Comparison of ENCODE assay signal across 1 cellular context in genomic region chr17:80145076-80146075, GRCh38.
A peak's percentile ranks its signal among the peaks of the same experiment; 100 is the strongest.
TF ChIP-seq lines count a peak whose summit lies in the region.

No MANE protein-coding gene starts in this region.

TF ChIP-seq in HepG2, 621 proteins besides CTCF, POLR2A, EP300 and RAD21:
- TF ChIP-seq PITX1 (CRISPR knock-in tag; IDR thresholded peaks at IDR 0.05): peak; percentile 23; the same call in 1 of the 2 replicates
- 0 out of 2 replicates have a peak, but pooled peaks have one; percentile 12 for TF ChIP-seq ZNF12 (CRISPR knock-in tag; IDR thresholded peaks at IDR 0.05)
- TF ChIP-seq ZNF263 (CRISPR knock-in tag; IDR thresholded peaks at IDR 0.05): no peak
- TF ChIP-seq ZNF720 (CRISPR knock-in tag; IDR thresholded peaks at IDR 0.05): no peak
- no peak for TF ChIP-seq ZNF563 (CRISPR knock-in tag; IDR thresholded peaks at IDR 0.05)
- 0 out of 2 replicates have a peak, but pooled peaks have one; percentile 35 for TF ChIP-seq ZNF460 (CRISPR knock-in tag; IDR thresholded peaks at IDR 0.05; ENCODE audit: borderline replicate concordance)
- TF ChIP-seq SSRP1 (CRISPR knock-in tag; IDR thresholded peaks at IDR 0.05): no peak
- TF ChIP-seq ZNF564 (CRISPR knock-in tag; IDR thresholded peaks at IDR 0.05): no peak
- no peak for TF ChIP-seq KDM4B (CRISPR knock-in tag; IDR thresholded peaks at IDR 0.05)
- 0 out of 2 replicates have a peak, but pooled peaks have one; percentile 7 for TF ChIP-seq ZBTB38 (CRISPR knock-in tag; IDR thresholded peaks at IDR 0.05)
- no peak for TF ChIP-seq ZNF296 (CRISPR knock-in tag; conservative IDR thresholded peaks at IDR 0.05)
- no peak for TF ChIP-seq MEF2D (CRISPR knock-in tag; IDR thresholded peaks at IDR 0.05)
- TF ChIP-seq KMT2A (CRISPR knock-in tag; IDR thresholded peaks at IDR 0.05): peak; percentile 38; the same call in 1 of the 2 replicates
- peak; percentile 41; the same call in 1 of the 2 replicates for TF ChIP-seq ZNF280D (CRISPR knock-in tag; IDR thresholded peaks at IDR 0.05)
- no peak for TF ChIP-seq TBX2 (CRISPR knock-in tag; IDR thresholded peaks at IDR 0.05; ENCODE audit: borderline replicate concordance)
- TF ChIP-seq TIGD3 (CRISPR knock-in tag; IDR thresholded peaks at IDR 0.05; ENCODE audit: borderline replicate concordance): 0 out of 2 replicates have a peak, but pooled peaks have one; percentile 65
- TF ChIP-seq KLF11 (CRISPR knock-in tag; IDR thresholded peaks at IDR 0.05): no peak
- TF ChIP-seq DR1 (CRISPR knock-in tag; IDR thresholded peaks at IDR 0.05): no peak
- no peak for TF ChIP-seq ZNF770 (CRISPR knock-in tag; IDR thresholded peaks at IDR 0.05)
- TF ChIP-seq DNMT1 (CRISPR knock-in tag; IDR thresholded peaks at IDR 0.05): 0 out of 2 replicates have a peak, but pooled peaks have one; percentile 59
- TF ChIP-seq TRAFD1 (CRISPR knock-in tag; IDR thresholded peaks at IDR 0.05; ENCODE audit: borderline replicate concordance): 0 out of 2 replicates have a peak, but pooled peaks have one; percentile 39
- TF ChIP-seq ZFP82 (CRISPR knock-in tag; IDR thresholded peaks at IDR 0.05; ENCODE audit: borderline replicate concordance): no peak
- TF ChIP-seq NFYB (CRISPR knock-in tag; IDR thresholded peaks at IDR 0.05): no peak
- TF ChIP-seq ZSCAN20 (CRISPR knock-in tag; IDR thresholded peaks at IDR 0.05; ENCODE audit: borderline replicate concordance): no peak
- 0 out of 2 replicates have a peak, but pooled peaks have one; percentile 62 for TF ChIP-seq TGIF2 (CRISPR knock-in tag; IDR thresholded peaks at IDR 0.05)
- 0 out of 2 replicates have a peak, but pooled peaks have one; percentile 11 for TF ChIP-seq KDM2A (CRISPR knock-in tag; IDR thresholded peaks at IDR 0.05; ENCODE audit: borderline replicate concordance, low read depth)
- TF ChIP-seq ZNF207 (IDR thresholded peaks at IDR 0.05; ENCODE audit: borderline replicate concordance): no peak
- no peak for TF ChIP-seq ZNF660 (CRISPR knock-in tag; IDR thresholded peaks at IDR 0.05; ENCODE audit: borderline replicate concordance, low read depth)
- no peak for TF ChIP-seq ZNF609 (CRISPR knock-in tag; IDR thresholded peaks at IDR 0.05; ENCODE audit: borderline replicate concordance)
- TF ChIP-seq ZNF260 (CRISPR knock-in tag; IDR thresholded peaks at IDR 0.05; ENCODE audit: borderline replicate concordance, low read depth): no peak
- TF ChIP-seq RARA (CRISPR knock-in tag; IDR thresholded peaks at IDR 0.05): no peak
